Comparison of ENCODE assay signal across 8 cellular contexts in the genomic region with DNA sequence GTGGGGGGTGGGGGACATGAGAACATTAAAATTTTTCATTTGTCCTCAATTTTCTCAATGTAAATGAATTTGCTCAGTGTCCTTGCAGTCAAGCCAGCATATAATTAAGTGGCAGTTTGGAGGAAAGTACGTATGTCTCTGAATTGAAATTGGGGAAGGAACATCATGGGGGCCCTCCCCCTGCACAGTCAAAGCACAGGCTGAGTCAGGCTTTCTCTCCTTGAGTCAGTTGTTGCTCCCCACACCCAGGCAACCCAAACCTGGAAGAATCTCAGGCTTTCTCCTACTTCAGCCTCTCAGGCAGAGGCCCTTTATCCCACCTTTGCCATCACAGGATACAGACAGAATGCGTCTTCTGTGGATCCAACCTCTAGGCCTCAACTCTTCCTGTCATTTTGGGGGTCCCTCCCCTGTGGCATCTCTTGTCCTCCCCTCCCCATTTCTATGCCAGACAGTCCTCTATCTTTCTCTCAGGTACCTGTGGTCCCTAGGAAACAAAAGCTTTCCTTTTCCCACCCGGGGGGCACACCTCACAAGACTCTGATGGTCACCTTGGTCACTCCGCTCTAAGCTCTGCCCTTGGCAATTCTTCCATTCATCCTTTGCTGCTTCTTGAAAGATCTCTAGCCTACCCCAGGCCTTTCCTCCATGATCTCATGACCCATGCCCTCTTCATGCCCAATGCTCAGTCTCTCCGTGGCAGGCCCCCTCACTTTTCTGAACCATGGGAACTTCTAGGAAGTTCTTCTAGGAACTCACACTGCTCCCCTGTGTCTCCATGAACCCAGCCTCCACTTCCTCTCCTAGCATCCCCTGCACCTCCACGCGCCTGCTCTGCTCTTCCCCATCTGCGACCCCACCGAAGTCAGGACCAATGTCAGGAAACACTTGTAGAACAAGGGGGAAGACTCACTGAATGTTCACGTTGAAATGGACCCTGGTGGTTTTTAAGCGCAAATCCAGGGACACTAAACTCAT. TPM values are rescaled to one million over a fixed set of nuclear protein-coding genes. Genes with fewer than 3 reads are reported as not detected.
DNase-seq lines count a peak whose midpoint lies in the region; ATAC-seq and TF ChIP-seq lines count a peak whose summit lies in the region.

No MANE protein-coding gene starts in this region.

- H3K4me1 Mint-ChIP-seq in neural progenitor cell, result peaks cover 24% of the 10 kb centered on the region

- H3K9ac ChIP-seq in neural progenitor cell, result no peak overlapping the region

- peaks cover 18% of the 10 kb centered on the region for H3K79me2 ChIP-seq in neural progenitor cell (ENCODE audit: low read depth)

- in situ Hi-C loops in brain microvascular endothelial cell (cut with HindIII; ENCODE audit: low pct_ligation_motif_present, low sequenced_read_pairs), result no loop called here

- H3K36me3 ChIP-seq in neural progenitor cell (no peaks in the 10 kb centered on the region), brain microvascular endothelial cell (replicated peaks) (peaks cover 22% of the 10 kb centered on the region)

- no peaks in the 10 kb centered on the region for H3F3A ChIP-seq in neural progenitor cell (ENCODE audit: low read depth)

- no peaks in the 10 kb centered on the region for H3K27me3 ChIP-seq in neural progenitor cell
- H3K27me3 ChIP-seq in brain microvascular endothelial cell (replicated peaks), result no peaks in the 10 kb centered on the region

- DNase-seq in HCEC 1CT (peak; percentile 70), NOMO-1 treated with dmso at 0.1 percent for 144 hours (lab: John Stamatoyannopoulos, UW; ENCODE audit: unreplicated experiment) (peak; percentile 26), neural progenitor cell (ENCODE audit: low spot score) (no peak), brain microvascular endothelial cell (no peak), GM19238 (ENCODE audit: insufficient read length, low spot score) (no peak), ureter (ENCODE audit: low spot score) (no peak)

- H3K4me2 ChIP-seq in neural progenitor cell, result no peak overlapping the region

- no peak overlapping the region for H3K4me3 ChIP-seq in neural progenitor cell
- H3K4me3 ChIP-seq in brain microvascular endothelial cell (ENCODE audit: low read depth, low read length), result no peak overlapping the region

- H3K36me3 Mint-ChIP-seq in neural progenitor cell, result peaks cover 21% of the 10 kb centered on the region

- H3K9me3 ChIP-seq in neural progenitor cell (ENCODE audit: low read depth), result no peaks in the 10 kb centered on the region

- no peak overlapping the region for H3K27ac ChIP-seq in neural progenitor cell
- H3K27ac ChIP-seq in brain microvascular endothelial cell, result no peak overlapping the region

- ATAC-seq in GM18511 (IDR thresholded peaks at IDR 0.05; ENCODE audit: unreplicated experiment) (peak; percentile 75), HG03457 (IDR thresholded peaks at IDR 0.05; ENCODE audit: unreplicated experiment) (no peak)

- H3K9me3 Mint-ChIP-seq in neural progenitor cell, result no peaks in the 10 kb centered on the region

- H3K4me1 ChIP-seq in neural progenitor cell, result peaks cover 2% of the 10 kb centered on the region

- peak overlapping the region; percentile 17 for H3K27ac Mint-ChIP-seq in neural progenitor cell

- TF ChIP-seq CTCF in neural progenitor cell (IDR thresholded peaks at IDR 0.05) (no peak), brain microvascular endothelial cell (IDR thresholded peaks at IDR 0.05; ENCODE audit: low read depth, low read length, missing control alignments) (no peak)

- no peak overlapping the region for H3K4me3 Mint-ChIP-seq in neural progenitor cell

- peaks cover 3% of the 10 kb centered on the region for H3K27me3 Mint-ChIP-seq in neural progenitor cell (ENCODE audit: insufficient read depth, low read depth)

- H4K20me1 ChIP-seq in neural progenitor cell (ENCODE audit: low read depth), result no peaks in the 10 kb centered on the region

- H2AFZ ChIP-seq in neural progenitor cell (replicated peaks), result no peak overlapping the region

RNA-seq across cellular contexts. Expression of a gene that starts 40.4 kb away (rescaled TPM):
- 9.9 and 10.7 TPM in 2 replicates for total RNA-seq in neural progenitor cell (ENCODE audit: low replicate concordance)
- 126 TPM for total RNA-seq in ureter

Comparison
In these comparisons a context has a peak if more than half of its experiments do, and no peak if none do; other contexts are left out.
1. DNase-seq: peak in HCEC 1CT (single experiment) and NOMO-1 treated with dmso at 0.1 percent for 144 hours (single experiment); none in neural progenitor cell (single experiment), brain microvascular endothelial cell (single experiment), GM19238 (single experiment) and ureter (single experiment).
2. RNA of a gene that starts 40.4 kb away (total RNA-seq): 126 TPM in ureter (single experiment); 9.9 to 10.7 TPM in neural progenitor cell; every median in the first group is over 10 times any median in the second.